21 cellular contexts compared by ENCODE assay signal in genomic region chr6:4973415-4973814, GRCh38. TPM values are rescaled to one million over a fixed set of nuclear protein-coding genes. Genes with fewer than 3 reads are reported as not detected.
DNase-seq lines count a peak whose midpoint lies in the region; ATAC-seq, FAIRE-seq and TF ChIP-seq lines count a peak whose summit lies in the region.
"Had no signal": no experiment of that assay in that cellular context is flagged by ENCODE, and none has a peak within 500 bp of the region (broad histone marks: within the 10 kb centered on the region; RNA-seq: fewer than 3 reads in every experiment).

No MANE protein-coding gene starts in this region.

- H2BK12ac ChIP-seq in H1 (ENCODE audit: low read depth, low read length), result peak overlapping the region; percentile 95

- no peak overlapping the region for H3K4ac ChIP-seq in H1 (replicated peaks; ENCODE audit: insufficient read length, low read depth, low read length)

- no peak for TF ChIP-seq EP300 in H1 (IDR thresholded peaks at IDR 0.05; ENCODE audit: borderline replicate concordance in 1 of 2, low read depth in 2 of 2, low read length in 2 of 2)
- no peak for TF ChIP-seq EP300 in tibial nerve (IDR thresholded peaks at IDR 0.05)

- no peak for DNase-seq in H1 (ENCODE audit: low read depth in 1 of 2, low spot score in 2 of 2)
- DNase-seq in tibial nerve (ENCODE audit: low spot score in 2 of 2), result no peak
- DNase-seq in D721Med (ENCODE audit: insufficient read length, low spot score), result no peak
- DNase-seq: ACHN; activated CD4-positive, alpha-beta T cell treated with anti-CD3 and anti-CD28 coated beads for 36 hours; activated effector memory CD4-positive, alpha-beta T cell treated with Interleukin-2 at 50 U/mL for 16 hours; activated naive CD8-positive, alpha-beta T cell treated with anti-CD3 and anti-CD28 coated beads, Interleukin-2, amount 10 ng/mL, durations not matched to agents 7 days and 5 days; activated T-cell treated with anti-CD3 and anti-CD28 coated beads for 4 hours; BE2C; GDM1; NCI-H1694; NCI-H2171; stimulated activated naive B cell treated with anti-CD40 and anti-IgM and Interleukin-4, amounts not matched to agents 10 μg/mL and 1 μg/mL and 100 μg/mL, for 72 hours had no signal

- peak overlapping the region; percentile 87 for H3K18ac ChIP-seq in H1 (ENCODE audit: extremely low read depth, low read length)

- FAIRE-seq in H1 (lab: Jason Lieb, UNC) (no peak), D721Med (lab: Jason Lieb, UNC) (no peak)

- no peaks in the 10 kb centered on the region for H3K23me2 ChIP-seq in H1 (ENCODE audit: low read depth, low read length)

- H3K4me1 Mint-ChIP-seq in nephron, result peaks cover 33% of the 10 kb centered on the region
- H3K4me1 Mint-ChIP-seq: activated CD4-positive, alpha-beta T cell treated with anti-CD3 and anti-CD28 coated beads for 36 hours; activated naive CD8-positive, alpha-beta T cell treated with anti-CD3 and anti-CD28 coated beads, Interleukin-2, amount 10 ng/mL, durations not matched to agents 7 days and 5 days; stimulated activated naive B cell treated with anti-CD40 and anti-IgM and Interleukin-4, amounts not matched to agents 10 μg/mL and 1 μg/mL and 100 μg/mL, for 72 hours had no signal

- H3K36me3 ChIP-seq in HUES48 (ENCODE audit: control insufficient read depth, insufficient read depth, low read length) (no peaks in the 10 kb centered on the region), H1 (ENCODE audit: control insufficient read depth in 2 of 4, insufficient read depth in 4 of 4, low read length in 3 of 4) (no peaks in the 10 kb centered on the region), skeletal muscle tissue (ENCODE audit: control insufficient read depth in 3 of 3, insufficient read depth in 3 of 3, low read length in 3 of 3) (no peaks in the 10 kb centered on the region), tibial nerve (no peaks in the 10 kb centered on the region)
- H3K36me3 ChIP-seq: BE2C, suprapubic skin had no signal

- H3K27ac ChIP-seq in HUES48 (ENCODE audit: low read depth, low read length) (peak overlapping the region; percentile 62), H1 (ENCODE audit: low read depth, low read length) (no peak overlapping the region), skeletal muscle tissue (ENCODE audit: low read depth, low read length) (peak overlapping the region; percentile 74), tibial nerve (no peak overlapping the region)
- H3K27ac ChIP-seq: suprapubic skin had no signal

- H3K36me3 Mint-ChIP-seq in nephron (ENCODE audit: low read depth), result peaks cover 7% of the 10 kb centered on the region
- H3K36me3 Mint-ChIP-seq: activated naive CD8-positive, alpha-beta T cell treated with anti-CD3 and anti-CD28 coated beads, Interleukin-2, amount 10 ng/mL, durations not matched to agents 7 days and 5 days had no signal

- no peak overlapping the region for H4K5ac ChIP-seq in H1 (ENCODE audit: insufficient read length, low read depth, low read length)

- no peak overlapping the region for H3K56ac ChIP-seq in H1 (replicated peaks; ENCODE audit: insufficient read length, low read depth, low read length)

- H3K27me3 ChIP-seq in HUES48 (ENCODE audit: control insufficient read depth, insufficient read depth, low read length) (no peaks in the 10 kb centered on the region), H1 (replicated peaks in 1 of 4; ENCODE audit: control insufficient read depth in 3 of 4, extremely low read depth in 1 of 4, insufficient read depth in 3 of 4, low read length in 3 of 4) (no peaks in the 10 kb centered on the region), skeletal muscle tissue (ENCODE audit: control insufficient read depth in 3 of 3, insufficient read depth in 3 of 3, low read length in 3 of 3) (no peaks in the 10 kb centered on the region), tibial nerve (no peaks in the 10 kb centered on the region)
- H3K27me3 ChIP-seq: BE2C, suprapubic skin had no signal

- CTCF ChIA-PET in H1 (lab: Charles Lee; ENCODE audit: partially characterized antibody), result interaction anchor here (0.7 to 2.1 kb wide), 4 partner anchors 10 to 337 kb away, joined by 3 to 7 read pairs (median 4); no protein-coding TSS in a partner anchor

- H3K27me3 Mint-ChIP-seq in nephron (ENCODE audit: low read depth), result peaks cover 3% of the 10 kb centered on the region

- no peak overlapping the region for H3K4me3 Mint-ChIP-seq in nephron
- H3K4me3 Mint-ChIP-seq: activated CD4-positive, alpha-beta T cell treated with anti-CD3 and anti-CD28 coated beads for 36 hours; activated naive CD8-positive, alpha-beta T cell treated with anti-CD3 and anti-CD28 coated beads, Interleukin-2, amount 10 ng/mL, durations not matched to agents 7 days and 5 days; central memory CD8-positive, alpha-beta T cell; natural killer cell treated with Interleukin-12 subunit alpha and Interleukin-12 subunit beta and Interleukin-15 and Interleukin-18, amount 100 ng/mL, for 72 hours; stimulated activated naive B cell treated with anti-CD40 and anti-IgM and Interleukin-4, amounts not matched to agents 10 μg/mL and 1 μg/mL and 100 μg/mL, for 72 hours had no signal

- H3K23ac ChIP-seq in H1 (ENCODE audit: insufficient read length), result no peak overlapping the region

- H2BK5ac ChIP-seq in H1 (ENCODE audit: low read depth, low read length), result peak overlapping the region; percentile 60; the same call in 1 of the 2 replicates

- peak overlapping the region; percentile 37 to 51; a peak in 1 of 4 replicates for H3K4me2 ChIP-seq in H1 (ENCODE audit: insufficient read depth in 1 of 2, low read depth in 2 of 2, low read length in 2 of 2)

- H3K4me1 ChIP-seq in HUES48 (ENCODE audit: control insufficient read depth, insufficient read depth, low read length), result peaks cover 13% of the 10 kb centered on the region; the same call in 1 of the 2 replicates
- peaks cover 4 to 8% (median 6%) of the 10 kb centered on the region in 4 experiments for H3K4me1 ChIP-seq in H1 (replicated peaks in 1 of 4; ENCODE audit: control insufficient read depth in 3 of 4, insufficient read depth in 4 of 4, low read length in 3 of 4)
- peaks cover 24 to 39% (median 25%) of the 10 kb centered on the region in 3 donors for H3K4me1 ChIP-seq in skeletal muscle tissue (ENCODE audit: control insufficient read depth in 3 of 3, insufficient read depth in 3 of 3, low read length in 3 of 3)
- peaks cover 0 to 9% (median 0%) of the 10 kb centered on the region in 4 donors for H3K4me1 ChIP-seq in tibial nerve
- H3K4me1 ChIP-seq: BE2C had no signal

- H2AFZ ChIP-seq in H1 (ENCODE audit: low read length), result 0 out of 2 replicates have a peak overlapping the region, but pooled peaks have one; percentile 43

- H3K9me3 ChIP-seq in HUES48 (ENCODE audit: control insufficient read depth, insufficient read depth, low read length) (no peaks in the 10 kb centered on the region), H1 (ENCODE audit: insufficient read depth in 2 of 2, low read depth in 1 of 2, low read length in 1 of 2) (no peaks in the 10 kb centered on the region; a peak in 1 of 4 replicates), skeletal muscle tissue (ENCODE audit: control insufficient read depth in 3 of 3, low read length in 3 of 3) (no peaks in the 10 kb centered on the region), tibial nerve (peaks cover 0 to 16% (median 0%) of the 10 kb centered on the region in 4 donors)
- H3K9me3 ChIP-seq: BE2C had no signal

- H4K8ac ChIP-seq in H1 (ENCODE audit: extremely low read depth, insufficient read depth, low read length), result no peak overlapping the region

- whole genome bisulfite sequencing in H1 (ENCODE audit: extremely low coverage in 1 of 2, insufficient coverage in 1 of 2, insufficient read length in 1 of 2, insufficient replicate concordance in 2 of 2, low coverage in 1 of 2, low lambda C conversion rate in 2 of 2, missing lambda C conversion rate in 1 of 2), 2 experiments, result 90% methylated on average over 13 of the region's 13 CpGs; no CpG with 5 or more reads in 1 of the 2 experiments
- whole genome bisulfite sequencing in tibial nerve, 2 donors, result 89 to 90% methylated on average over 13 of the region's 13 CpGs

- peak overlapping the region; percentile 80 to 92 (median 90) for H3K27ac Mint-ChIP-seq in nephron
- H3K27ac Mint-ChIP-seq: activated CD4-positive, alpha-beta T cell treated with anti-CD3 and anti-CD28 coated beads for 36 hours; activated naive CD8-positive, alpha-beta T cell treated with anti-CD3 and anti-CD28 coated beads, Interleukin-2, amount 10 ng/mL, durations not matched to agents 7 days and 5 days; natural killer cell treated with Interleukin-12 subunit alpha and Interleukin-12 subunit beta and Interleukin-15 and Interleukin-18, amount 100 ng/mL, for 72 hours; stimulated activated naive B cell treated with anti-CD40 and anti-IgM and Interleukin-4, amounts not matched to agents 10 μg/mL and 1 μg/mL and 100 μg/mL, for 72 hours had no signal

- H4K20me1 ChIP-seq in H1 (replicated peaks in 1 of 2; ENCODE audit: control insufficient read depth in 1 of 2, insufficient read depth in 2 of 2, low read length in 2 of 2), result no peaks in the 10 kb centered on the region

- no peak for TF ChIP-seq RAD21 in H1 (IDR thresholded peaks at IDR 0.05 in 1 of 2, conservative IDR thresholded peaks at IDR 0.05 in 1 of 2; ENCODE audit: low read depth in 2 of 2, low read length in 2 of 2)

- no peak for ATAC-seq in GM18520 (IDR thresholded peaks at IDR 0.05; ENCODE audit: unreplicated experiment)
- ATAC-seq: activated CD4-positive, alpha-beta T cell treated with anti-CD3 and anti-CD28 coated beads for 36 hours; natural killer cell treated with Interleukin-12 subunit alpha and Interleukin-12 subunit beta and Interleukin-15 and Interleukin-18, amount 100 ng/mL, for 72 hours; PC-3; stimulated activated naive B cell treated with anti-CD40 and anti-IgM and Interleukin-4, amounts not matched to agents 10 μg/mL and 1 μg/mL and 100 μg/mL, for 72 hours had no signal

- no peaks in the 10 kb centered on the region for H3K79me2 ChIP-seq in H1 (ENCODE audit: control insufficient read depth in 1 of 2, insufficient read depth in 2 of 2, low read length in 2 of 2)

- no peak overlapping the region for H4K91ac ChIP-seq in H1 (replicated peaks; ENCODE audit: insufficient read length, low read length)

- H3K9ac ChIP-seq in HUES48 (ENCODE audit: low read depth, low read length) (0 out of 2 replicates have a peak overlapping the region, but pooled peaks have one; percentile 12), H1 (replicated peaks in 1 of 4; ENCODE audit: extremely low read depth in 1 of 4, low read depth in 3 of 4, low read length in 3 of 4) (no peak overlapping the region), skeletal muscle tissue (ENCODE audit: low read depth in 1 of 3, low read length in 3 of 3) (peak overlapping the region; percentile 24 to 75 (median 66))

- no peak overlapping the region for H3K14ac ChIP-seq in H1 (ENCODE audit: insufficient read length)

- TF ChIP-seq CTCF in H1 (IDR thresholded peaks at IDR 0.05; ENCODE audit: control extremely low read depth in 1 of 3, insufficient read depth in 1 of 3, low read depth in 1 of 3, low read length in 3 of 3) (no peak), nephron (IDR thresholded peaks at IDR 0.05; ENCODE audit: unreplicated experiment in 3 of 3) (no peak), tibial nerve (IDR thresholded peaks at IDR 0.05) (no peak), D721Med (IDR thresholded peaks at IDR 0.05; ENCODE audit: insufficient read depth, missing control alignments) (no peak)

- H3K9me3 Mint-ChIP-seq in nephron, result peaks cover 13% of the 10 kb centered on the region

- H2BK20ac ChIP-seq in H1 (ENCODE audit: low read length), result peak overlapping the region; percentile 61; the same call in 1 of the 2 replicates

- H2BK15ac ChIP-seq in H1 (ENCODE audit: low read length), result peak overlapping the region; percentile 88

- POLR2A ChIA-PET in H1 (lab: Charles Lee; ENCODE audit: partially characterized antibody), result interaction anchor here (1.0 to 2.6 kb wide), 4 partner anchors 9 to 30 kb away, joined by 3 to 9 read pairs (median 5); partner anchors contain the start of gene RPP40

- TF ChIP-seq POLR2A in H1 (IDR thresholded peaks at IDR 0.05; ENCODE audit: control extremely low read depth in 1 of 2, low read depth in 2 of 2, low read length in 2 of 2) (no peak), tibial nerve (IDR thresholded peaks at IDR 0.05) (no peak)

- no peaks in the 10 kb centered on the region for H3K79me1 ChIP-seq in H1 (ENCODE audit: low read depth, low read length)

- peak overlapping the region; percentile 90 for H2AK5ac ChIP-seq in H1 (ENCODE audit: low read depth, low read length)

- peak overlapping the region; percentile 31 for H2BK120ac ChIP-seq in H1 (replicated peaks; ENCODE audit: low read depth, low read length)

- H3K4me3 ChIP-seq in HUES48 (ENCODE audit: low read depth, low read length) (no peak overlapping the region), H1 (ENCODE audit: extremely low read depth in 1 of 4, insufficient read depth in 2 of 4, low read depth in 3 of 4, low read length in 4 of 4) (no peak overlapping the region), skeletal muscle tissue (ENCODE audit: low read length in 3 of 3) (peak overlapping the region; percentile 24 to 41 (median 41)), tibial nerve (no peak overlapping the region)
- H3K4me3 ChIP-seq: suprapubic skin had no signal

RNA-seq across cellular contexts. Expression of gene RPP40, which starts 30.4 kb away (rescaled TPM):
- 15.7 and 17.1 TPM in 2 replicates for total RNA-seq in H1 (2021; fragmentation: NEBNext Ultra II Directional; extraction: Animal tissue kit (Norgen Biotek cat#: 25700))
- 5.1 and 7.0 TPM in 2 replicates for polyA plus RNA-seq in H1 (2011; rRNA removed)
- polyA plus RNA-seq in H1 (2011; cell fraction: cytosol; rRNA removed), result 8.8 TPM
- polyA plus RNA-seq in H1 (2011; cell fraction: nucleus; rRNA removed), result 3.6 TPM
- polyA plus RNA-seq in H1 (2012, experiment 1 of 2), result 10.1 to 15.2 TPM (median 10.3 TPM) in 4 replicates
- 7.5 TPM for polyA plus RNA-seq in H1 (2012, experiment 2 of 2)
- 10.9 TPM for polyA plus RNA-seq in H1 (2013, experiment 1 of 2)
- 12.1 TPM for polyA plus RNA-seq in H1 (2013, experiment 2 of 2)
- 3.3 and 4.9 TPM in 2 replicates for polyA minus RNA-seq in H1 (2011; rRNA and poly(A)+ RNA removed)
- 4.3 TPM for polyA minus RNA-seq in H1 (2011; cell fraction: cytosol; rRNA and poly(A)+ RNA removed)
- polyA minus RNA-seq in H1 (2011; cell fraction: nucleus; rRNA and poly(A)+ RNA removed), result 4.4 TPM
- total RNA-seq in skeletal muscle tissue (9.9 TPM), tibial nerve (10 to 100 TPM in 2 of 4 donors, 1 to 10 TPM in 2; 6.3 to 16.7 (median 9.6) TPM)

Comparison
In these comparisons a context has a peak if more than half of its experiments do, and no peak if none do; other contexts are left out.
1. H3K27ac ChIP-seq: peak in HUES48 (single experiment) and skeletal muscle tissue (single experiment); none in H1 (single experiment) and tibial nerve (0 of 4).
2. H3K4me3 ChIP-seq: peak in skeletal muscle tissue (3 of 3); none in HUES48 (single experiment), H1 (0 of 4) and tibial nerve (0 of 4).
3. H3K9ac ChIP-seq: peak in HUES48 (single experiment) and skeletal muscle tissue (3 of 3); none in H1 (0 of 4).